Comparison of ENCODE assay signal across 29 cellular contexts in genomic region chr1:931380-932177, GRCh38. TPM values are rescaled to one million over a fixed set of nuclear protein-coding genes. Genes with fewer than 3 reads are reported as not detected.
DNase-seq lines count a peak whose midpoint lies in the region; ATAC-seq and TF ChIP-seq lines count a peak whose summit lies in the region.
"Had no signal": no experiment of that assay in that cellular context is flagged by ENCODE, and none has a peak within 500 bp of the region (broad histone marks: within the 10 kb centered on the region; RNA-seq: fewer than 3 reads in every experiment).

No MANE protein-coding gene starts in this region.

- H3K4me1 ChIP-seq in cardiac muscle cell (ENCODE audit: low read depth) (peaks cover 10% of the 10 kb centered on the region), right atrium auricular region (peaks cover 0 to 16% of the 10 kb centered on the region in 2 donors)
- H3K4me1 ChIP-seq: gastrocnemius medialis, parathyroid adenoma had no signal

- H3K4me1 Mint-ChIP-seq in central memory CD8-positive, alpha-beta T cell = peaks cover 7% of the 10 kb centered on the region
- H3K4me1 Mint-ChIP-seq in stimulated activated effector memory CD8-positive, alpha-beta T cell treated with anti-CD3 and anti-CD28 coated beads, Interleukin-12 subunit alpha, Interleukin-12 subunit beta, amount 100 ng/mL, for 72 hours = peaks cover 9% of the 10 kb centered on the region
- H3K4me1 Mint-ChIP-seq: activated T-helper 17 cell treated with anti-CD3 and anti-CD28 coated beads, Interleukin-2, amount 50 U/mL, for 72 hours had no signal

- TF ChIP-seq CTCF in cardiac muscle cell (IDR thresholded peaks at IDR 0.05; ENCODE audit: low read depth, low read length) = peak; percentile 4
- no peak for TF ChIP-seq CTCF in right atrium auricular region (IDR thresholded peaks at IDR 0.05)

- H3K9me3 ChIP-seq in cardiac muscle cell (ENCODE audit: low read depth) = no peaks in the 10 kb centered on the region
- H3K9me3 ChIP-seq in right atrium auricular region = no peaks in the 10 kb centered on the region
- H3K9me3 ChIP-seq: esophagus squamous epithelium, gastrocnemius medialis, MG63, SJSA1, tibial artery had no signal

- H3K27me3 Mint-ChIP-seq in central memory CD8-positive, alpha-beta T cell = peaks cover 47% of the 10 kb centered on the region

- no peaks in the 10 kb centered on the region for H3K9me3 Mint-ChIP-seq in central memory CD8-positive, alpha-beta T cell
- H3K9me3 Mint-ChIP-seq in stimulated activated effector memory CD8-positive, alpha-beta T cell treated with anti-CD3 and anti-CD28 coated beads, Interleukin-12 subunit alpha, Interleukin-12 subunit beta, amount 100 ng/mL, for 72 hours = no peaks in the 10 kb centered on the region
- H3K9me3 Mint-ChIP-seq: activated T-helper 17 cell treated with anti-CD3 and anti-CD28 coated beads, Interleukin-2, amount 50 U/mL, for 72 hours; CD8-positive, alpha-beta T cell; natural killer cell treated with Interleukin-12 subunit alpha and Interleukin-12 subunit beta and Interleukin-15 and Interleukin-18, amount 100 ng/mL, for 72 hours had no signal

- no peak overlapping the region for H3K27ac ChIP-seq in cardiac muscle cell
- no peak overlapping the region for H3K27ac ChIP-seq in right atrium auricular region
- H3K27ac ChIP-seq: esophagus squamous epithelium, gastrocnemius medialis, parathyroid adenoma, SJSA1, tibial artery had no signal

- H3K36me3 ChIP-seq in cardiac muscle cell (no peaks in the 10 kb centered on the region), right atrium auricular region (no peaks in the 10 kb centered on the region)
- H3K36me3 ChIP-seq: esophagus squamous epithelium, gastrocnemius medialis, tibial artery had no signal

- no peak overlapping the region for H3K4me3 Mint-ChIP-seq in central memory CD8-positive, alpha-beta T cell
- no peak overlapping the region for H3K4me3 Mint-ChIP-seq in stimulated activated effector memory CD8-positive, alpha-beta T cell treated with anti-CD3 and anti-CD28 coated beads, Interleukin-12 subunit alpha, Interleukin-12 subunit beta, amount 100 ng/mL, for 72 hours
- H3K4me3 Mint-ChIP-seq: activated naive CD8-positive, alpha-beta T cell; activated T-helper 17 cell treated with anti-CD3 and anti-CD28 coated beads, Interleukin-2, amount 50 U/mL, for 72 hours; CD8-positive, alpha-beta T cell; natural killer cell treated with Interleukin-12 subunit alpha and Interleukin-12 subunit beta and Interleukin-15 and Interleukin-18, amount 100 ng/mL, for 72 hours; T-helper 17 cell had no signal

- H3K27me3 ChIP-seq in cardiac muscle cell (peaks cover 12% of the 10 kb centered on the region), right atrium auricular region (peaks cover 0 to 8% of the 10 kb centered on the region in 2 donors)
- H3K27me3 ChIP-seq: MG63, SJSA1 had no signal

- in situ Hi-C loops in ACHN (cut with HindIII; ENCODE audit: low pct_ligation_motif_present, low pct_unique_long_range_greater_than_20kb, low sequenced_read_pairs) = no loop called here

- peaks cover 1% of the 10 kb centered on the region for H3K36me3 Mint-ChIP-seq in central memory CD8-positive, alpha-beta T cell (ENCODE audit: insufficient read depth)
- H3K36me3 Mint-ChIP-seq in stimulated activated effector memory CD8-positive, alpha-beta T cell treated with anti-CD3 and anti-CD28 coated beads, Interleukin-12 subunit alpha, Interleukin-12 subunit beta, amount 100 ng/mL, for 72 hours = no peaks in the 10 kb centered on the region
- H3K36me3 Mint-ChIP-seq: activated naive CD8-positive, alpha-beta T cell; CD8-positive, alpha-beta T cell; natural killer cell treated with Interleukin-12 subunit alpha and Interleukin-12 subunit beta and Interleukin-15 and Interleukin-18, amount 100 ng/mL, for 72 hours had no signal

- H3K27ac Mint-ChIP-seq in central memory CD8-positive, alpha-beta T cell (ENCODE audit: low read depth) = peak overlapping the region; percentile 9
- peak overlapping the region; percentile 73 for H3K27ac Mint-ChIP-seq in stimulated activated effector memory CD8-positive, alpha-beta T cell treated with anti-CD3 and anti-CD28 coated beads, Interleukin-12 subunit alpha, Interleukin-12 subunit beta, amount 100 ng/mL, for 72 hours
- H3K27ac Mint-ChIP-seq: activated naive CD8-positive, alpha-beta T cell; activated T-helper 17 cell treated with anti-CD3 and anti-CD28 coated beads, Interleukin-2, amount 50 U/mL, for 72 hours; CD8-positive, alpha-beta T cell; natural killer cell treated with Interleukin-12 subunit alpha and Interleukin-12 subunit beta and Interleukin-15 and Interleukin-18, amount 100 ng/mL, for 72 hours; T-helper 17 cell had no signal

- no peak for DNase-seq in cardiac muscle cell (ENCODE audit: low read depth in 1 of 2, low spot score in 1 of 2)
- DNase-seq in right atrium auricular region (ENCODE audit: low spot score) = no peak
- DNase-seq in OCI-M1 (lab: John Stamatoyannopoulos, UW) = peak; percentile 33
- no peak for DNase-seq in central memory CD8-positive, alpha-beta T cell (ENCODE audit: low spot score in 2 of 2)
- DNase-seq in stimulated activated effector memory CD8-positive, alpha-beta T cell treated with anti-CD3 and anti-CD28 coated beads, Interleukin-12 subunit alpha, Interleukin-12 subunit beta, amount 100 ng/mL, for 72 hours (ENCODE audit: low spot score in 2 of 2) = no peak
- no peak for DNase-seq in NCI-H2227 treated with DMSO at 0.1 percent for 48 hours (lab: John Stamatoyannopoulos, UW)
- DNase-seq in ACHN = no peak
- no peak for DNase-seq in NCI-H2171 (lab: John Stamatoyannopoulos, UW)
- DNase-seq: activated CD8-positive, alpha-beta memory T cell treated with anti-CD3 and anti-CD28 coated beads, Interleukin-2, amount 50 U/mL, for 4 hours; CD8-positive, alpha-beta T cell; DMS153; esophagus squamous epithelium; gastrocnemius medialis; GDM1; left ventricle myocardium superior; MG63; NCI-H2107; NCI-H510A treated with DMSO at 0.1 percent for 48 hours; stimulated activated CD4-positive, alpha-beta T cell treated with anti-CD3 and anti-CD28 coated beads, Interleukin-12 subunit alpha, Interleukin-12 subunit beta, amount 100 ng/mL, for 4 hours; stimulated activated CD4-positive, alpha-beta T cell treated with anti-CD3 and anti-CD28 coated beads, Interleukin-4, amount 100 ng/mL, for 24 hours; stimulated activated naive CD4-positive, alpha-beta T cell treated with Interleukin-2 at 50 U/mL for 16 hours; T-helper 17 cell; tibial artery had no signal

- no peak for ATAC-seq in central memory CD8-positive, alpha-beta T cell (replicated peaks; ENCODE audit: extremely low read depth, poor library complexity, severe bottlenecking)
- no peak for ATAC-seq in stimulated activated effector memory CD8-positive, alpha-beta T cell treated with anti-CD3 and anti-CD28 coated beads, Interleukin-12 subunit alpha, Interleukin-12 subunit beta, amount 100 ng/mL, for 72 hours
- ATAC-seq: activated T-helper 17 cell treated with anti-CD3 and anti-CD28 coated beads, Interleukin-2, amount 50 U/mL, for 72 hours; CD8-positive, alpha-beta T cell; gastrocnemius medialis; left ventricle myocardium superior; natural killer cell treated with Interleukin-12 subunit alpha and Interleukin-12 subunit beta and Interleukin-15 and Interleukin-18, amount 100 ng/mL, for 72 hours; T-helper 17 cell had no signal

- H3K4me3 ChIP-seq in cardiac muscle cell = no peak overlapping the region
- no peak overlapping the region for H3K4me3 ChIP-seq in right atrium auricular region
- H3K4me3 ChIP-seq: esophagus squamous epithelium, gastrocnemius medialis, MG63, SJSA1, tibial artery had no signal

RNA-seq across cellular contexts. Expression of gene SAMD11, which starts 7.9 kb away (rescaled TPM):
- total RNA-seq in cardiac muscle cell (90.7 and 146 TPM in 2 replicates), right atrium auricular region (1 to 10 TPM; 2.7 to 6.4 TPM)
- 32.2 and 63.3 TPM in 2 replicates for polyA plus RNA-seq in cardiac muscle cell
- total RNA-seq: activated T-helper 17 cell treated with anti-CD3 and anti-CD28 coated beads, Interleukin-2, amount 50 U/mL, for 72 hours; CD8-positive, alpha-beta T cell; mononuclear cell; natural killer cell treated with Interleukin-12 subunit alpha and Interleukin-12 subunit beta and Interleukin-15 and Interleukin-18, amount 100 ng/mL, for 72 hours; T-helper 17 cell had no signal

RNA-seq across cellular contexts. Expression of gene NOC2L, which starts 27.5 kb away (rescaled TPM):
- total RNA-seq in cardiac muscle cell (98.2 and 119 TPM in 2 replicates), right atrium auricular region (10 to 100 TPM; 29.5 to 38.8 TPM)
- 95.4 and 122 TPM in 2 replicates for polyA plus RNA-seq in cardiac muscle cell

RNA-seq across cellular contexts. Expression of gene KLHL17, which starts 28.8 kb away (rescaled TPM):
- total RNA-seq in cardiac muscle cell (16.2 and 42.9 TPM in 2 replicates), right atrium auricular region (1 to 10 TPM; 2.4 to 2.9 TPM)
- polyA plus RNA-seq in cardiac muscle cell = 31.5 and 40.6 TPM in 2 replicates

RNA-seq across cellular contexts. Expression of gene PLEKHN1, which starts 34.7 kb away (rescaled TPM):
- total RNA-seq in cardiac muscle cell = 0.36 TPM in 1 of 2 replicates, not detected in the other
- 0.60 TPM in 2 replicates for polyA plus RNA-seq in cardiac muscle cell
- total RNA-seq in right atrium auricular region = under 1 TPM in 1 of 2 donors, not detected in 1; 0.59 TPM
- total RNA-seq: left ventricle myocardium superior had no signal

RNA-seq across cellular contexts. Expression of gene PERM1, which starts 50.3 kb away (rescaled TPM):
- total RNA-seq in cardiac muscle cell (0.49 and 1.0 TPM in 2 replicates), right atrium auricular region (10 to 100 TPM; 22.0 to 61.8 TPM)
- polyA plus RNA-seq in cardiac muscle cell = 0.71 and 0.77 TPM in 2 replicates
- total RNA-seq: activated T-helper 17 cell treated with anti-CD3 and anti-CD28 coated beads, Interleukin-2, amount 50 U/mL, for 72 hours; esophagus squamous epithelium; natural killer cell treated with Interleukin-12 subunit alpha and Interleukin-12 subunit beta and Interleukin-15 and Interleukin-18, amount 100 ng/mL, for 72 hours; T-helper 17 cell had no signal

Comparison
In these comparisons a context has a peak if more than half of its experiments do, and no peak if none do; other contexts are left out.
1. RNA of gene SAMD11, which starts 7.9 kb away (total RNA-seq): 90.7 to 146 TPM in cardiac muscle cell; 2.7 to 6.4 TPM in right atrium auricular region; every median in the first group is over 10 times any median in the second.